Comparison of ENCODE assay signal across 34 cellular contexts in the genomic region with DNA sequence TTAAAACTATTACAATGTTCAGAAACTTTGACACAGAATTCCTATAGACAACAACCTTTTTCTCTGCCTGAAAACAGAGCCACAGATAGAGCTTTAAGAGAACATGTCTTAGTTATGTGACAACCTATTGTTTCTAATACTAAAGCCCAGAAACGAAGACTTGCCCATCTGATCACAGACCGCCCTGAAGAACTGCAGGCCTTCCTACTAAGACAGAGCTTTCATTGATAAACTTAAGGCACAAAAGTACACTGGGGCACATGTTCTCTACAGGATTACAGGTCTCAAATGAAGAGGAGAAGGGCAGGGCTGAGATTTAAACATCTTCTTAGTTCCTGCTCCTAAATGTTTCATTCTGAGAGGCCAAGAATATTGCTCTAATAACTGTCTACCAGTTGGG.
"Had no signal": no experiment of that assay in that cellular context is flagged by ENCODE, and none has a peak within 500 bp of the region (broad histone marks: within the 10 kb centered on the region; RNA-seq: fewer than 3 reads in every experiment).

No MANE protein-coding gene starts in this region.

- H3K27me3 Mint-ChIP-seq: activated B cell treated with CpG ODN at 0.5 μM for 24 hours; activated CD4-positive, alpha-beta memory T cell treated with anti-CD3 and anti-CD28 coated beads, Interleukin-2, amount 10 ng/mL, durations not matched to agents 7 days and 5 days; activated naive CD8-positive, alpha-beta T cell treated with anti-CD3 and anti-CD28 coated beads, Interleukin-2, amount 10 ng/mL, durations not matched to agents 7 days and 5 days; activated T-helper 17 cell treated with anti-CD3 and anti-CD28 coated beads, Interleukin-2, amount 50 U/mL, for 72 hours had no signal

- ATAC-seq: activated T-cell treated with anti-CD3 and anti-CD28 coated beads, Interleukin-2, amount 50 U/mL, for 72 hours; activated T-helper 17 cell treated with anti-CD3 and anti-CD28 coated beads, Interleukin-2, amount 50 U/mL, for 72 hours; PC-3; Right ventricle myocardium inferior had no signal

- H3K36me3 Mint-ChIP-seq: activated naive CD8-positive, alpha-beta T cell treated with anti-CD3 and anti-CD28 coated beads, Interleukin-2, amount 10 ng/mL, durations not matched to agents 7 days and 5 days had no signal

- H3K27ac ChIP-seq: ascending aorta, RWPE1, VCaP had no signal

- H3K9me3 Mint-ChIP-seq: activated B cell treated with CpG ODN at 0.5 μM for 24 hours; activated CD4-positive, alpha-beta memory T cell treated with anti-CD3 and anti-CD28 coated beads, Interleukin-2, amount 10 ng/mL, durations not matched to agents 7 days and 5 days; activated T-cell treated with anti-CD3 and anti-CD28 coated beads, Interleukin-2, amount 50 U/mL, for 72 hours; activated T-helper 17 cell treated with anti-CD3 and anti-CD28 coated beads, Interleukin-2, amount 50 U/mL, for 72 hours had no signal

- H3K9me3 ChIP-seq: ascending aorta, MG63 had no signal

- H3K27ac Mint-ChIP-seq: activated B cell treated with CpG ODN at 0.5 μM for 24 hours; activated CD4-positive, alpha-beta memory T cell treated with anti-CD3 and anti-CD28 coated beads, Interleukin-2, amount 10 ng/mL, durations not matched to agents 7 days and 5 days; activated naive CD8-positive, alpha-beta T cell treated with anti-CD3 and anti-CD28 coated beads, Interleukin-2, amount 10 ng/mL, durations not matched to agents 7 days and 5 days; activated T-cell treated with anti-CD3 and anti-CD28 coated beads, Interleukin-2, amount 50 U/mL, for 72 hours; activated T-helper 17 cell treated with anti-CD3 and anti-CD28 coated beads, Interleukin-2, amount 50 U/mL, for 72 hours had no signal

- H3K4me3 ChIP-seq: ascending aorta, MG63 had no signal

- H3K27me3 ChIP-seq: ascending aorta, MG63 had no signal

- H3K4me1 Mint-ChIP-seq: activated B cell treated with CpG ODN at 0.5 μM for 24 hours; activated CD4-positive, alpha-beta memory T cell treated with anti-CD3 and anti-CD28 coated beads, Interleukin-2, amount 10 ng/mL, durations not matched to agents 7 days and 5 days; activated naive CD8-positive, alpha-beta T cell treated with anti-CD3 and anti-CD28 coated beads, Interleukin-2, amount 10 ng/mL, durations not matched to agents 7 days and 5 days; activated T-helper 17 cell treated with anti-CD3 and anti-CD28 coated beads, Interleukin-2, amount 50 U/mL, for 72 hours had no signal

- DNase-seq: activated B cell treated with CpG ODN at 0.5 μM for 24 hours; activated CD4-positive, alpha-beta memory T cell treated with anti-CD3 and anti-CD28 coated beads, Interleukin-2, amount 10 ng/mL, durations not matched to agents 7 days and 5 days; activated CD4-positive, alpha-beta T cell treated with anti-CD3 and anti-CD28 coated beads for 4 hours; activated CD4-positive, alpha-beta T cell treated with anti-CD3 and anti-CD28 coated beads, Interleukin-2, amount 50 U/mL, for 1 hour; activated CD4-positive, CD25-positive, alpha-beta regulatory T cell treated with anti-CD3 and anti-CD28 coated beads, Interleukin-2, amount 50 U/mL, for 72 hours; activated effector memory CD4-positive, alpha-beta T cell treated with anti-CD3 and anti-CD28 coated beads, Interleukin-2, amount 50 U/mL, for 16 hours; activated naive CD4-positive, alpha-beta T cell; activated naive CD4-positive, alpha-beta T cell treated with anti-CD3 and anti-CD28 coated beads, Interleukin-2, amount 50 U/mL, for 16 hours; activated naive CD8-positive, alpha-beta T cell treated with anti-CD3 and anti-CD28 coated beads, Interleukin-2, amount 10 ng/mL, durations not matched to agents 7 days and 5 days; activated T-cell treated with anti-CD3 and anti-CD28 coated beads, Interleukin-2, amount 50 U/mL, for 1 hour; activated T-cell treated with anti-CD3 and anti-CD28 coated beads, Interleukin-2, amount 50 U/mL, for 72 hours; amygdala; Kasumi-1; KBM-7; MG63; NCI-H1092; NCI-H1436 treated with DMSO at 0.1 percent for 48 hours; NCI-H1694 treated with DMSO at 0.1 percent for 48 hours; NCI-H2029; NCI-H345; NCI-H524 treated with DMSO at 0.1 percent for 48 hours; NK-92 treated with Interleukin-12 subunit alpha and Interleukin-12 subunit beta, amount 100 ng/mL, for 24 hours; PC-3; SIG-M5; SW 1271; T-helper 1 cell; T-helper 2 cell; T-helper 9 cell had no signal

- H3K4me1 ChIP-seq: ascending aorta had no signal

- FAIRE-seq: RCC 7860 had no signal

- H3K4me3 Mint-ChIP-seq: activated B cell treated with CpG ODN at 0.5 μM for 24 hours; activated CD4-positive, alpha-beta memory T cell treated with anti-CD3 and anti-CD28 coated beads, Interleukin-2, amount 10 ng/mL, durations not matched to agents 7 days and 5 days; activated naive CD8-positive, alpha-beta T cell treated with anti-CD3 and anti-CD28 coated beads, Interleukin-2, amount 10 ng/mL, durations not matched to agents 7 days and 5 days; activated T-cell treated with anti-CD3 and anti-CD28 coated beads, Interleukin-2, amount 50 U/mL, for 72 hours; activated T-helper 17 cell treated with anti-CD3 and anti-CD28 coated beads, Interleukin-2, amount 50 U/mL, for 72 hours had no signal

- H3K36me3 ChIP-seq: ascending aorta, MG63 had no signal
